In the genomic region with DNA sequence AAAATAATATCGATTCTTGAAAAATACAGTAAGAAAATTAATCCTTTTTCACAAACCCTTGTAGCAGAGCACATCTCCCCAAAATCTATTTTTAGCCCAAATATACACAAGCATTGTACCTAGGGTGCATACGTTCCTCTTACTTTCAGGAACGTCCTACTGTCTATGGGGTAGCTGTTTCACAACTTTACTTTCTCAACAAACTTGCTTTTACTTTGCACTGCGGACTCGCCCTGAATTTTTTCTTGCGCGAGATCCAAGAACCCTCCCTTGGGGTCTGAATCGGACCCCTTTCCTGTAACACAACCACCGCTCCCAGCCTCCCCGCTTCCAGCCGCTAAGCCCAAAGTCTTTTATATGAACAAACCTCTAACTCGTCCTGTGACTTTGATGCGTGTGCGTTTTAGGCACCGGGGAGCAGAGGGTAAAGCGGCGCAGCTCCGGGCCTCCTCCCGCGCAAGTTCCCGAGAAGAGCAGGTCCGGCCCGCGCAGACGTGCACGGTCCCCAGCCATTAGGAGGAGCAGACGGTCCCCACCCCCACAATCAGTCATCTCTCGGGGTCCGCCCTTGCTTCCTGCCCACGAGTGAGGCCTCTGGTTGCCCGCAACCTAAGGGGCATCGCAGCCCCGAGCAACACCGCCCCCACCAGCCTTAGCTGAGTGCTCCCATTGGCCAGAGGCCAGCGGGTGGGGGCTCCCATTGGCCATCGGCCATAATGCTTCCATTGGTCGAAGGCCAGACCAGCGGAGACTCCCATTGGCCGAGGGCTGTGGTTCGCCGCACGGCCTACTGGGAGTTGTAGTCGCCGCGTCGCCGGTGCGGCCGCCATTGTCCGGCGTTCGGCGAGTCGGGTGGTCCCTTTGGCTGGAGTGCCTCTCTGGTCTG, we compare ENCODE assay signal across 1 cellular context.
TF ChIP-seq lines count a peak whose summit lies in the region.

Gene ZNF8, plus strand, starts transcription at position 800 of the 886 bp plus-strand sequence. CDS start 127 bp downstream, outside the sequence.

TF ChIP-seq in HEK293, 187 proteins besides CTCF, POLR2A, EP300 and RAD21 (continued from another document and continues in another):
- TF ChIP-seq PRDM2 (tag by site-specific recombination; IDR thresholded peaks at IDR 0.05; ENCODE audit: borderline replicate concordance) (no peak), ZNF423 (tag by site-specific recombination; IDR thresholded peaks at IDR 0.05) (no peak), ZNF692 (tag by site-specific recombination; IDR thresholded peaks at IDR 0.05) (peak; percentile 75; the same call in 1 of the 2 replicates), BCL11B (tag by site-specific recombination; IDR thresholded peaks at IDR 0.05; ENCODE audit: low read depth) (peak; percentile 78; the same call in 1 of the 2 replicates), ZNF707 (tag by site-specific recombination; IDR thresholded peaks at IDR 0.05) (no peak), KLF10 (tag by site-specific recombination; IDR thresholded peaks at IDR 0.05) (no peak; the same call in 1 of the 2 replicates), ZSCAN23 (tag by site-specific recombination; IDR thresholded peaks at IDR 0.05) (no peak), GLI2 (tag by site-specific recombination; IDR thresholded peaks at IDR 0.05; ENCODE audit: borderline replicate concordance, low read depth) (no peak), ZNF10 (tag by site-specific recombination; IDR thresholded peaks at IDR 0.05) (no peak), MZF1 (tag by site-specific recombination; IDR thresholded peaks at IDR 0.05; ENCODE audit: borderline replicate concordance) (no peak), GFI1B (tag by site-specific recombination; IDR thresholded peaks at IDR 0.05) (no peak), YY1 (tag by site-specific recombination; IDR thresholded peaks at IDR 0.05) (peak; percentile 88), GLIS2 (tag by site-specific recombination; IDR thresholded peaks at IDR 0.05) (peak; percentile 96), ZNF16 (tag by site-specific recombination; IDR thresholded peaks at IDR 0.05; ENCODE audit: low read depth) (no peak), ZNF362 (tag by site-specific recombination; IDR thresholded peaks at IDR 0.05) (peak; percentile 37; the same call in 1 of the 2 replicates), SALL2 (tag by site-specific recombination; IDR thresholded peaks at IDR 0.05; ENCODE audit: borderline replicate concordance) (no peak), ZNF639 (tag by site-specific recombination; IDR thresholded peaks at IDR 0.05) (no peak), ZNF155 (tag by site-specific recombination; IDR thresholded peaks at IDR 0.05) (no peak), ZNF202 (tag by site-specific recombination; IDR thresholded peaks at IDR 0.05; ENCODE audit: borderline replicate concordance) (no peak), PRDM1 (tag by site-specific recombination; IDR thresholded peaks at IDR 0.05) (peak; percentile 93), ZNF133 (tag by site-specific recombination; IDR thresholded peaks at IDR 0.05) (no peak), ZNF777 (tag by site-specific recombination; IDR thresholded peaks at IDR 0.05; ENCODE audit: borderline replicate concordance) (peak; percentile 53; the same call in 1 of the 2 replicates), ZNF335 (tag by site-specific recombination; conservative IDR thresholded peaks at IDR 0.05) (0 out of 2 replicates have a peak, but pooled peaks have one; percentile 46), ZNF513 (tag by site-specific recombination; IDR thresholded peaks at IDR 0.05) (no peak), ZNF175 (tag by site-specific recombination; IDR thresholded peaks at IDR 0.05) (no peak), ZFHX2 (tag by site-specific recombination; conservative IDR thresholded peaks at IDR 0.05) (peak; percentile 96), ZNF302 (tag by site-specific recombination; IDR thresholded peaks at IDR 0.05; ENCODE audit: low read depth) (no peak), ZNF416 (tag by site-specific recombination; IDR thresholded peaks at IDR 0.05) (no peak), ZNF311 (tag by site-specific recombination; IDR thresholded peaks at IDR 0.05; ENCODE audit: borderline replicate concordance) (no peak), IKZF3 (tag by site-specific recombination; IDR thresholded peaks at IDR 0.05) (no peak), ZNF433 (tag by site-specific recombination; IDR thresholded peaks at IDR 0.05; ENCODE audit: low read depth) (no peak), ZNF324 (tag by site-specific recombination; IDR thresholded peaks at IDR 0.05) (no peak), ZNF48 (tag by site-specific recombination; IDR thresholded peaks at IDR 0.05) (no peak), ZNF214 (tag by site-specific recombination; IDR thresholded peaks at IDR 0.05; ENCODE audit: borderline replicate concordance) (no peak), ZNF292 (tag by site-specific recombination; IDR thresholded peaks at IDR 0.05; ENCODE audit: borderline replicate concordance, low read depth) (no peak), OSR2 (tag by site-specific recombination; IDR thresholded peaks at IDR 0.05) (no peak), ZNF623 (tag by site-specific recombination; IDR thresholded peaks at IDR 0.05) (no peak), ZNF654 (tag by site-specific recombination; IDR thresholded peaks at IDR 0.05; ENCODE audit: low read depth) (no peak), ZNF394 (tag by site-specific recombination; IDR thresholded peaks at IDR 0.05; ENCODE audit: borderline replicate concordance) (no peak), ZNF585B (tag by site-specific recombination; IDR thresholded peaks at IDR 0.05) (no peak)
- TF ChIP-seq, protein P1, sequence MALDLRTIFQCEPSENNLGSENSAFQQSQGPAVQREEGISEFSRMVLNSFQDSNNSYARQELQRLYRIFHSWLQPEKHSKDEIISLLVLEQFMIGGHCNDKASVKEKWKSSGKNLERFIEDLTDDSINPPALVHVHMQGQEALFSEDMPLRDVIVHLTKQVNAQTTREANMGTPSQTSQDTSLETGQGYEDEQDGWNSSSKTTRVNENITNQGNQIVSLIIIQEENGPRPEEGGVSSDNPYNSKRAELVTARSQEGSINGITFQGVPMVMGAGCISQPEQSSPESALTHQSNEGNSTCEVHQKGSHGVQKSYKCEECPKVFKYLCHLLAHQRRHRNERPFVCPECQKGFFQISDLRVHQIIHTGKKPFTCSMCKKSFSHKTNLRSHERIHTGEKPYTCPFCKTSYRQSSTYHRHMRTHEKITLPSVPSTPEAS (tag by site-specific recombination; IDR thresholded peaks at IDR 0.05) = peak; percentile 21; the same call in 1 of the 2 replicates
- TF ChIP-seq, protein P2, sequence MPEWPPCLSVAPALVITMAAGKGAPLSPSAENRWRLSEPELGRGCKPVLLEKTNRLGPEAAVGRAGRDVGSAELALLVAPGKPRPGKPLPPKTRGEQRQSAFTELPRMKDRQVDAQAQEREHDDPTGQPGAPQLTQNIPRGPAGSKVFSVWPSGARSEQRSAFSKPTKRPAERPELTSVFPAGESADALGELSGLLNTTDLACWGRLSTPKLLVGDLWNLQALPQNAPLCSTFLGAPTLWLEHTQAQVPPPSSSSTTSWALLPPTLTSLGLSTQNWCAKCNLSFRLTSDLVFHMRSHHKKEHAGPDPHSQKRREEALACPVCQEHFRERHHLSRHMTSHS (tag by site-specific recombination; IDR thresholded peaks at IDR 0.05) = no peak
- TF ChIP-seq, protein P3, sequence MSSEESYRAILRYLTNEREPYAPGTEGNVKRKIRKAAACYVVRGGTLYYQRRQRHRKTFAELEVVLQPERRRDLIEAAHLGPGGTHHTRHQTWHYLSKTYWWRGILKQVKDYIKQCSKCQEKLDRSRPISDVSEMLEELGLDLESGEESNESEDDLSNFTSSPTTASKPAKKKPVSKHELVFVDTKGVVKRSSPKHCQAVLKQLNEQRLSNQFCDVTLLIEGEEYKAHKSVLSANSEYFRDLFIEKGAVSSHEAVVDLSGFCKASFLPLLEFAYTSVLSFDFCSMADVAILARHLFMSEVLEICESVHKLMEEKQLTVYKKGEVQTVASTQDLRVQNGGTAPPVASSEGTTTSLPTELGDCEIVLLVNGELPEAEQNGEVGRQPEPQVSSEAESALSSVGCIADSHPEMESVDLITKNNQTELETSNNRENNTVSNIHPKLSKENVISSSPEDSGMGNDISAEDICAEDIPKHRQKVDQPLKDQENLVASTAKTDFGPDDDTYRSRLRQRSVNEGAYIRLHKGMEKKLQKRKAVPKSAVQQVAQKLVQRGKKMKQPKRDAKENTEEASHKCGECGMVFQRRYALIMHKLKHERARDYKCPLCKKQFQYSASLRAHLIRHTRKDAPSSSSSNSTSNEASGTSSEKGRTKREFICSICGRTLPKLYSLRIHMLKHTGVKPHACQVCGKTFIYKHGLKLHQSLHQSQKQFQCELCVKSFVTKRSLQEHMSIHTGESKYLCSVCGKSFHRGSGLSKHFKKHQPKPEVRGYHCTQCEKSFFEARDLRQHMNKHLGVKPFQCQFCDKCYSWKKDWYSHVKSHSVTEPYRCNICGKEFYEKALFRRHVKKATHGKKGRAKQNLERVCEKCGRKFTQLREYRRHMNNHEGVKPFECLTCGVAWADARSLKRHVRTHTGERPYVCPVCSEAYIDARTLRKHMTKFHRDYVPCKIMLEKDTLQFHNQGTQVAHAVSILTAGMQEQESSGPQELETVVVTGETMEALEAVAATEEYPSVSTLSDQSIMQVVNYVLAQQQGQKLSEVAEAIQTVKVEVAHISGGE (tag by site-specific recombination; conservative IDR thresholded peaks at IDR 0.05; ENCODE audit: low read depth) = peak; percentile 92
